Comparison of ENCODE assay signal across 9 cellular contexts in the genomic region with DNA sequence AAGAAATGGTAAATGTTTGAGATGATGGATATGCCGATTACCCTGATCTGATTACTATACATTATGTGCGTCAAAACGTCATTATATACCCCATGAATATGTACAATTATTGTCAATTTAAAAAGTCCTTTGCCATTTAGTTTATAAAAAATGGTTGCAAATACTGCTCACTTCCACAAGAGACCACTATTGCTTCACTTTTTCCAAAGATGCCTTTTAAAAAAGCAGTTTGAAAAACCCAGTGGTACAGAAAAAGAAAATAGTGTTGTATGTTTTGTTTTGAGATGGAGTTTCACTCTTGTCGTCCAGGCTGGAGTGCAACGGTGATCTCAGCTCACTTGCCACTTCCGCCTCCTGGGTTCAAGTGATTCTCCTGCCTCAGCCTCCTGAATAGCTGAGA. TPM values are rescaled to one million over a fixed set of nuclear protein-coding genes. Genes with fewer than 3 reads are reported as not detected.
DNase-seq lines count a peak whose midpoint lies in the region; ATAC-seq and TF ChIP-seq lines count a peak whose summit lies in the region.
"Had no signal": no experiment of that assay in that cellular context is flagged by ENCODE, and none has a peak within 500 bp of the region (broad histone marks: within the 10 kb centered on the region; RNA-seq: fewer than 3 reads in every experiment).

No MANE protein-coding gene starts in this region.

- TF ChIP-seq CTCF in GM12864 (IDR thresholded peaks at IDR 0.05; ENCODE audit: low read depth, low read length, missing control alignments) (peak; percentile 26), spleen (IDR thresholded peaks at IDR 0.05 in 8 of 11, conservative IDR thresholded peaks at IDR 0.05 in 3 of 11) (peak in 4 of 11 experiments; percentile 23 to 39 (median 31))

- no peak overlapping the region for H3K27ac ChIP-seq in spleen

- H3K27me3 ChIP-seq in spleen (replicated peaks in 1 of 7), result no peaks in the 10 kb centered on the region

- no peaks in the 10 kb centered on the region for H3K9me3 ChIP-seq in spleen

- DNase-seq in GM12864 (ENCODE audit: low read depth) (no peak), HT1080 (ENCODE audit: low read depth) (peak; percentile 34), astrocyte of the hippocampus (ENCODE audit: low read depth, low spot score) (peak; percentile 62), myocyte (ENCODE audit: low read depth) (peak; percentile 33), spleen (no peak), NCI-H1436 treated with DMSO at 0.1 percent for 48 hours (lab: John Stamatoyannopoulos, UW) (no peak)

- intact Hi-C loops in spleen (cut with DNase I; ENCODE audit: low total_unique reads), result no loop called here

- no peak for TF ChIP-seq POLR2A in spleen (IDR thresholded peaks at IDR 0.05)

- no peak overlapping the region for H3K4me3 ChIP-seq in GM12864 (ENCODE audit: low read depth, low read length)
- H3K4me3 ChIP-seq in spleen, result no peak overlapping the region

- ATAC-seq in GM19452 (IDR thresholded peaks at IDR 0.05; ENCODE audit: unreplicated experiment) (no peak), GM19467 (IDR thresholded peaks at IDR 0.05; ENCODE audit: unreplicated experiment) (no peak)
- ATAC-seq: naive thymus-derived CD4-positive, alpha-beta T cell had no signal

- peaks cover 0 to 12% (median 3%) of the 10 kb centered on the region in 6 donors for H3K4me1 ChIP-seq in spleen

- H3K36me3 ChIP-seq in spleen, result peaks cover 0 to 9% (median 0%) of the 10 kb centered on the region in 6 donors

- 45 to 55% (median 49%) methylated on average over 6 of the region's 6 CpGs for WGBS in spleen, 5 donors

RNA-seq across cellular contexts. Expression of a gene that starts 39.3 kb away (rescaled TPM):
- total RNA-seq in HT1080 (2014; rRNA removed; shearing (Covaris generic)), result 36.7 and 57.4 TPM in 2 replicates
- 60.1 and 77.9 TPM in 2 replicates for polyA plus RNA-seq in HT1080 (2015; cell fraction: cytosol; rRNA removed)
- polyA plus RNA-seq in HT1080 (2015; cell fraction: nucleus; rRNA removed), result 80.4 and 85.2 TPM in 2 replicates
- total RNA-seq in myocyte (6.7 and 9.1 TPM in 2 replicates), spleen (100 to 1,000 TPM in 1 of 7 donors, 10 to 100 TPM in 6; 69.0 to 174 (median 76.4) TPM)
- 18.7 TPM for polyA plus RNA-seq in myocyte (2012)
- polyA plus RNA-seq in spleen, result 10 to 100 TPM in 2 of 3 donors, 1 to 10 TPM in 1; 8.4 to 12.2 (median 11.7) TPM

Comparison
In these comparisons a context has a peak if more than half of its experiments do, and no peak if none do; other contexts are left out.
1. DNase-seq: peak in HT1080 (single experiment), astrocyte of the hippocampus (single experiment) and myocyte (single experiment); none in GM12864 (single experiment), spleen (single experiment) and NCI-H1436 treated with DMSO at 0.1 percent for 48 hours (single experiment).